8 cellular contexts compared by ENCODE assay signal in genomic region chr11:67420646-67421420, GRCh38. TPM values are rescaled to one million over a fixed set of nuclear protein-coding genes. Genes with fewer than 3 reads are reported as not detected.
DNase-seq lines count a peak whose midpoint lies in the region; ATAC-seq and TF ChIP-seq lines count a peak whose summit lies in the region.

No MANE protein-coding gene starts in this region.

- POLR2A ChIA-PET in HEK293 (lab: Yijun Ruan, JAX): interaction anchor here (0.5 to 4.4 kb wide), 9 partner anchors 10 to 67 kb away, joined by 3 to 25 read pairs (median 4); partner anchors contain the start of genes PPP1CA and TMEM134

- in situ Hi-C loops in G401 (cut with HindIII; ENCODE audit: low sequenced_read_pairs): no loop called here

- peaks cover 46% of the 10 kb centered on the region for H3K4me1 Mint-ChIP-seq in activated naive CD4-positive, alpha-beta T cell treated with anti-CD3 and anti-CD28 coated beads for 36 hours (ENCODE audit: low read depth)

- no peaks in the 10 kb centered on the region for H3K27me3 Mint-ChIP-seq in activated naive CD4-positive, alpha-beta T cell treated with anti-CD3 and anti-CD28 coated beads for 36 hours (ENCODE audit: low read depth)

- H3K9me3 ChIP-seq in HEK293 (ENCODE audit: control insufficient read depth, insufficient read depth, low read depth, low read length): no peaks in the 10 kb centered on the region
- peaks cover 5% of the 10 kb centered on the region; the same call in 1 of the 2 replicates for H3K9me3 ChIP-seq in SJSA1 (replicated peaks)
- no peaks in the 10 kb centered on the region for H3K9me3 ChIP-seq in gastroesophageal sphincter
- no peaks in the 10 kb centered on the region for H3K9me3 ChIP-seq in suprapubic skin

- TF ChIP-seq POLR2A in gastroesophageal sphincter (IDR thresholded peaks at IDR 0.05) (peak; percentile 49 to 55), suprapubic skin (IDR thresholded peaks at IDR 0.05) (no peak)

- 0% methylated on average over 1 to 2 of the region's 96 CpGs for WGBS in gastroesophageal sphincter (ENCODE audit: low coverage in 1 of 2), 2 donors
- WGBS in suprapubic skin: no CpG with 5 or more reads among the region's 96 CpGs

- H3K27me3 ChIP-seq in SJSA1 (replicated peaks): peaks cover 8% of the 10 kb centered on the region; the same call in 1 of the 2 replicates
- no peaks in the 10 kb centered on the region for H3K27me3 ChIP-seq in gastroesophageal sphincter
- no peaks in the 10 kb centered on the region for H3K27me3 ChIP-seq in suprapubic skin

- intact Hi-C loops in activated naive CD4-positive, alpha-beta T cell treated with anti-CD3 and anti-CD28 coated beads for 36 hours (cut with micrococcal nuclease): loop anchor here (1.0 to 2.0 kb wide), 2 partner anchors 18 to 19 kb away; no protein-coding TSS in a partner anchor

- CTCF ChIA-PET in HEK293 (lab: Yijun Ruan, JAX): interaction anchor here (0.5 to 1.6 kb wide), 5 partner anchors 58 to 1711 kb away, joined by 3 to 5 read pairs (median 4); partner anchors contain the start of gene NUDT8
- CTCF ChIA-PET in activated naive CD4-positive, alpha-beta T cell treated with anti-CD3 and anti-CD28 coated beads for 36 hours (lab: Charles Lee): interaction anchor here (0.9 to 4.7 kb wide), 4 partner anchors 12 to 69 kb away, joined by 3 to 28 read pairs (median 4); partner anchors contain the start of genes PPP1CA and TBC1D10C

- H3K36me3 Mint-ChIP-seq in activated naive CD4-positive, alpha-beta T cell treated with anti-CD3 and anti-CD28 coated beads for 36 hours (ENCODE audit: low read depth): no peaks in the 10 kb centered on the region

- peak overlapping the region; percentile 27 for H3K4me3 ChIP-seq in HEK293 (ENCODE audit: low read depth, low read length)
- peak overlapping the region; percentile 60 for H3K4me3 ChIP-seq in SJSA1
- peak overlapping the region; percentile 35 to 60 for H3K4me3 ChIP-seq in gastroesophageal sphincter
- peak overlapping the region; percentile 87 for H3K4me3 ChIP-seq in suprapubic skin

- peak; percentile 97 for ATAC-seq in gastroesophageal sphincter

- H3K27ac ChIP-seq in HEK293 (ENCODE audit: extremely low read depth, low read depth, low read length): peak overlapping the region; percentile 21; the same call in 1 of the 2 replicates
- peak overlapping the region; percentile 30 for H3K27ac ChIP-seq in SJSA1
- H3K27ac ChIP-seq in gastroesophageal sphincter: peak overlapping the region; percentile 41 to 91 (median 90)
- peak overlapping the region; percentile 94 for H3K27ac ChIP-seq in suprapubic skin

- H3K4me3 Mint-ChIP-seq in activated naive CD4-positive, alpha-beta T cell treated with anti-CD3 and anti-CD28 coated beads for 36 hours: peak overlapping the region; percentile 77

- TF ChIP-seq EP300 in gastroesophageal sphincter (IDR thresholded peaks at IDR 0.05) (no peak), suprapubic skin (IDR thresholded peaks at IDR 0.05) (no peak)

- peak overlapping the region; percentile 50 for H3K27ac Mint-ChIP-seq in activated naive CD4-positive, alpha-beta T cell treated with anti-CD3 and anti-CD28 coated beads for 36 hours

- H3K36me3 ChIP-seq in HEK293 (ENCODE audit: control insufficient read depth in 2 of 2, insufficient read depth in 1 of 2, low read length in 2 of 2) (no peaks in the 10 kb centered on the region), SJSA1 (0 out of 2 replicates have a peak, but pooled peaks cover 4% of the 10 kb centered on the region), gastroesophageal sphincter (no peaks in the 10 kb centered on the region), suprapubic skin (no peaks in the 10 kb centered on the region)

- TF ChIP-seq CTCF in HEK293 (tag by site-specific recombination; IDR thresholded peaks at IDR 0.05): no peak
- peak in 1 of 4 experiments; percentile 27 for TF ChIP-seq CTCF in gastroesophageal sphincter (IDR thresholded peaks at IDR 0.05)
- TF ChIP-seq CTCF in suprapubic skin (IDR thresholded peaks at IDR 0.05): no peak

- no peaks in the 10 kb centered on the region for H3K9me3 Mint-ChIP-seq in activated naive CD4-positive, alpha-beta T cell treated with anti-CD3 and anti-CD28 coated beads for 36 hours

- no peaks in the 10 kb centered on the region; the same call in 1 of the 2 replicates for H3K4me1 ChIP-seq in HEK293 (ENCODE audit: control insufficient read depth, insufficient read depth, low read length)
- H3K4me1 ChIP-seq in SJSA1 (replicated peaks): peaks cover 26% of the 10 kb centered on the region
- peaks cover 0 to 53% (median 15%) of the 10 kb centered on the region in 3 donors for H3K4me1 ChIP-seq in gastroesophageal sphincter
- H3K4me1 ChIP-seq in suprapubic skin: peaks cover 59% of the 10 kb centered on the region

- DNase-seq in G401 (ENCODE audit: low spot score) (peak; percentile 96), NAMALWA (ENCODE audit: low spot score) (peak; percentile 94), SJSA1 (ENCODE audit: low read depth in 1 of 2, low spot score in 2 of 2) (peak; percentile 83 to 99), occipital lobe (lab: John Stamatoyannopoulos, UW) (peak; percentile 90), suprapubic skin (ENCODE audit: low spot score in 2 of 2) (peak; percentile 97 to 98)
- peak; percentile 97 for DNase-seq in activated naive CD4-positive, alpha-beta T cell treated with anti-CD3 and anti-CD28 coated beads for 36 hours

TF ChIP-seq in HEK293, 187 proteins besides CTCF, POLR2A, EP300 and RAD21 (continues in another document):
- TF ChIP-seq PBX3 (CRISPR knock-in tag; IDR thresholded peaks at IDR 0.05) (0 out of 2 replicates have a peak, but pooled peaks have one; percentile 28), ZNF423 (tag by site-specific recombination; IDR thresholded peaks at IDR 0.05) (no peak), SP2 (tag by site-specific recombination; IDR thresholded peaks at IDR 0.05) (peak; percentile 86), ZFHX2 (tag by site-specific recombination; conservative IDR thresholded peaks at IDR 0.05) (peak; percentile 80), ZNF596 (tag by site-specific recombination; IDR thresholded peaks at IDR 0.05) (0 out of 2 replicates have a peak, but pooled peaks have one; percentile 23), SP3 (tag by site-specific recombination; IDR thresholded peaks at IDR 0.05) (peak; percentile 95)

RNA-seq across cellular contexts. Expression of gene CARNS1, which starts 5.4 kb away (rescaled TPM):
- total RNA-seq in G401 (2014; rRNA removed; shearing (Covaris generic)): not detected in 2 replicates
- total RNA-seq in SJSA1 (2014; rRNA removed; shearing (Covaris generic)): not detected in 2 replicates
- total RNA-seq in activated naive CD4-positive, alpha-beta T cell treated with anti-CD3 and anti-CD28 coated beads for 36 hours: 1 to 10 TPM in 1 of 2 experiments, under 1 TPM in 1; 0.91 to 2.0 TPM
- total RNA-seq in gastroesophageal sphincter: 1 to 10 TPM in 3 of 4 donors, under 1 TPM in 1; 0.73 to 3.3 (median 1.6) TPM
- total RNA-seq in occipital lobe: 0.16 TPM
- under 1 TPM; 0.21 to 0.94 (median 0.74) TPM for total RNA-seq in suprapubic skin

RNA-seq across cellular contexts. Expression of gene RPS6KB2, which starts 7.5 kb away (rescaled TPM):
- 121 and 125 TPM in 2 replicates for total RNA-seq in G401 (2014; rRNA removed; shearing (Covaris generic))
- total RNA-seq in SJSA1 (2014; rRNA removed; shearing (Covaris generic)): 166 and 177 TPM in 2 replicates
- 10 to 100 TPM; 50.7 to 51.2 TPM for total RNA-seq in activated naive CD4-positive, alpha-beta T cell treated with anti-CD3 and anti-CD28 coated beads for 36 hours
- total RNA-seq in gastroesophageal sphincter (10 to 100 TPM; 35.8 to 49.7 (median 45.6) TPM), occipital lobe (13.1 TPM), suprapubic skin (100 to 1,000 TPM; 147 to 193 (median 158) TPM)

RNA-seq across cellular contexts. Expression of gene PTPRCAP, which starts 16.6 kb away (rescaled TPM):
- total RNA-seq in G401 (2014; rRNA removed; shearing (Covaris generic)): not detected in 2 replicates
- 0.37 TPM in 1 of 2 replicates, not detected in the other for total RNA-seq in SJSA1 (2014; rRNA removed; shearing (Covaris generic))
- 10 to 100 TPM; 56.8 to 62.4 TPM for total RNA-seq in activated naive CD4-positive, alpha-beta T cell treated with anti-CD3 and anti-CD28 coated beads for 36 hours
- 1 to 10 TPM; 3.5 to 6.4 (median 4.2) TPM for total RNA-seq in gastroesophageal sphincter
- not detected for total RNA-seq in occipital lobe
- 1 to 10 TPM in 2 of 4 donors, under 1 TPM in 2; 0.59 to 4.3 (median 2.0) TPM for total RNA-seq in suprapubic skin

RNA-seq across cellular contexts. Expression of gene TBC1D10C, which starts 16.9 kb away (rescaled TPM):
- total RNA-seq in G401 (2014; rRNA removed; shearing (Covaris generic)): 0.10 and 0.31 TPM in 2 replicates
- total RNA-seq in SJSA1 (2014; rRNA removed; shearing (Covaris generic)): not detected in 2 replicates
- 10 to 100 TPM; 73.7 to 81.4 TPM for total RNA-seq in activated naive CD4-positive, alpha-beta T cell treated with anti-CD3 and anti-CD28 coated beads for 36 hours
- total RNA-seq in gastroesophageal sphincter (1 to 10 TPM in 3 of 4 donors, under 1 TPM in 1; 0.30 to 2.0 (median 1.5) TPM), occipital lobe (0.16 TPM), suprapubic skin (under 1 TPM; 0.26 to 0.64 (median 0.52) TPM)

RNA-seq across cellular contexts. Expression of gene PPP1CA, which starts 19.2 kb away (rescaled TPM):
- 319 TPM in 2 replicates for total RNA-seq in G401 (2014; rRNA removed; shearing (Covaris generic))
- total RNA-seq in SJSA1 (2014; rRNA removed; shearing (Covaris generic)): 668 and 731 TPM in 2 replicates
- total RNA-seq in activated naive CD4-positive, alpha-beta T cell treated with anti-CD3 and anti-CD28 coated beads for 36 hours: 100 to 1,000 TPM; 202 to 204 TPM
- total RNA-seq in gastroesophageal sphincter (10 to 100 TPM; 49.9 to 78.6 (median 63.4) TPM), occipital lobe (53.5 TPM), suprapubic skin (100 to 1,000 TPM in 3 of 4 donors, 10 to 100 TPM in 1; 75.6 to 158 (median 121) TPM)

Comparison
In these comparisons a context has a peak if more than half of its experiments do, and no peak if none do; other contexts are left out.
1. Peak in every context shown above with its lines: DNase-seq, ATAC-seq, H3K4me3 ChIP-seq and H3K27ac ChIP-seq.
2. H3K27ac ChIP-seq: peak in every context shown above with its lines; median percentile 94 in suprapubic skin; 90 in gastroesophageal sphincter; 30 in SJSA1; 21 in HEK293.
3. H3K4me3 ChIP-seq: peak in every context shown above with its lines; median percentile 87 in suprapubic skin; 60 in SJSA1; 48 in gastroesophageal sphincter; 27 in HEK293.
4. POLR2A ChIP-seq: peak in gastroesophageal sphincter (2 of 2); none in suprapubic skin (0 of 2).
5. RNA of gene PTPRCAP, which starts 16.6 kb away (total RNA-seq): 56.8 to 62.4 TPM in activated naive CD4-positive, alpha-beta T cell treated with anti-CD3 and anti-CD28 coated beads for 36 hours; 3.5 to 6.4 TPM in gastroesophageal sphincter, 0.59 to 4.3 TPM in suprapubic skin, 0.37 TPM in SJSA1, not detected in occipital lobe (single experiment) and not detected in G401; every median in the first group is over 4 times any median in the second.